In genomic region chr1:76477131-76477530, GRCh38 we compare ENCODE assay signal across 31 cellular contexts.
"Had no signal": no experiment of that assay in that cellular context is flagged by ENCODE, and none has a peak within 500 bp of the region (broad histone marks: within the 10 kb centered on the region; RNA-seq: fewer than 3 reads in every experiment).

No MANE protein-coding gene starts in this region.

- H3K4me1 ChIP-seq: adrenal gland, body of pancreas, breast epithelium had no signal

- H3K27me3 ChIP-seq: adrenal gland, body of pancreas, brain microvascular endothelial cell, breast epithelium had no signal

- ATAC-seq: activated CD8-positive, alpha-beta T cell treated with anti-CD3 and anti-CD28 coated beads for 36 hours; activated naive CD4-positive, alpha-beta T cell treated with anti-CD3 and anti-CD28 coated beads, Interleukin-2, amount 50 U/mL, for 72 hours; activated T-cell treated with anti-CD3 and anti-CD28 coated beads, Interleukin-2, amount 50 U/mL, for 4 hours; activated T-cell treated with anti-CD3 and anti-CD28 coated beads, Interleukin-2, amount 50 U/mL, for 72 hours; activated T-helper 17 cell treated with anti-CD3 and anti-CD28 coated beads, Interleukin-2, amount 50 U/mL, for 72 hours; body of pancreas had no signal

- H3K27ac ChIP-seq: adrenal gland, body of pancreas, brain microvascular endothelial cell, breast epithelium, VCaP had no signal

- H3K36me3 ChIP-seq: adrenal gland, brain microvascular endothelial cell, breast epithelium had no signal

- H3K9me3 ChIP-seq: adrenal gland, body of pancreas, breast epithelium had no signal

- DNase-seq: activated B cell treated with CpG ODN at 0.5 μM for 24 hours; activated CD4-positive, alpha-beta memory T cell treated with anti-CD3 and anti-CD28 coated beads for 36 hours; activated CD4-positive, alpha-beta T cell treated with anti-CD3 and anti-CD28 coated beads for 4 hours; activated CD4-positive, alpha-beta T cell treated with anti-CD3 and anti-CD28 coated beads, Interleukin-2, amount 10 ng/mL, durations not matched to agents 24 days and 14 days; activated CD4-positive, alpha-beta T cell treated with anti-CD3 and anti-CD28 coated beads, Interleukin-2, amount 50 U/mL, for 1 hour; activated CD4-positive, alpha-beta T cell treated with anti-CD3 and anti-CD28 coated beads, Interleukin-2, amount 50 U/mL, for 4 hours; activated CD4-positive, CD25-positive, alpha-beta regulatory T cell treated with anti-CD3 and anti-CD28 coated beads, Interleukin-2, amount 50 U/mL, for 72 hours; activated CD8-positive, alpha-beta memory T cell treated with anti-CD3 and anti-CD28 coated beads, Interleukin-2, amount 50 U/mL, for 4 hours; activated CD8-positive, alpha-beta T cell treated with anti-CD3 and anti-CD28 coated beads for 36 hours; activated effector memory CD4-positive, alpha-beta T cell treated with anti-CD3 and anti-CD28 coated beads, Interleukin-2, amount 50 U/mL, for 16 hours; activated gamma-delta T cell treated with Interleukin-2 at 50 U/mL for 16 hours; activated naive CD4-positive, alpha-beta T cell; activated naive CD4-positive, alpha-beta T cell treated with anti-CD3 and anti-CD28 coated beads for 36 hours; activated naive CD4-positive, alpha-beta T cell treated with anti-CD3 and anti-CD28 coated beads, Interleukin-2, amount 50 U/mL, for 16 hours; activated naive CD8-positive, alpha-beta T cell treated with anti-CD3 and anti-CD28 coated beads for 36 hours; activated T-cell treated with anti-CD3 and anti-CD28 coated beads for 4 hours; activated T-cell treated with anti-CD3 and anti-CD28 coated beads, Interleukin-2, amount 50 U/mL, for 1 hour; activated T-cell treated with anti-CD3 and anti-CD28 coated beads, Interleukin-2, amount 50 U/mL, for 4 hours; activated T-cell treated with anti-CD3 and anti-CD28 coated beads, Interleukin-2, amount 50 U/mL, for 72 hours; adrenal gland; amniotic stem cell; aorta; body of pancreas; brain microvascular endothelial cell; central memory CD4-positive, alpha-beta T cell; T-helper 2 cell; T-helper 9 cell had no signal

- H3K4me3 ChIP-seq: adrenal gland, body of pancreas, breast epithelium had no signal
